29 cellular contexts compared by ENCODE assay signal in the genomic region with DNA sequence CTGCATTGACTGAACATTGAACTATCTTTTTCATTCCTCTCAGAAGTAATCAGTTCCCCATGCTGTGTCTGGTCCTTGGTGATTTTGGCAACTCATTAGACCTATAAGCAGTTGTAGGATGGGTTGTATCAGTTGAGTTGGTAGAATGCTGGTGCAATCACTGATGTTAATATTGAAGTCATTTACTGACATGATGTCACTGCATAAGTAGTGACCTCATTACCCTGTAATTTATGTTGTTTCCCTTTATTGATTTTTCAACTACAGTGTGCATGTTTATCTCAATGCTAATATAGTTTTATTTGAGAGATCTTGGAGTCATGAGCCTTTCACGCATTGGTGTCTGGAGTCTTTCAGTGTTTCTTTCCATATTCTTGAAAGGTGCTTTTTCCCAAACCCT.
"Had no signal": no experiment of that assay in that cellular context is flagged by ENCODE, and none has a peak within 500 bp of the region (broad histone marks: within the 10 kb centered on the region; RNA-seq: fewer than 3 reads in every experiment).

No MANE protein-coding gene starts in this region.

- H3K27me3 Mint-ChIP-seq: dendritic cell treated with granulocyte-macrophage colony-stimulating factor and Interleukin-4, amounts not matched to agents 40 ng/mL and 50 ng/mL, for 4 days; effector memory CD8-positive, alpha-beta T cell had no signal

- H3K4me3 ChIP-seq: colonic mucosa, coronary artery, dorsolateral prefrontal cortex, esophagus muscularis mucosa, esophagus squamous epithelium, gastrocnemius medialis, gastroesophageal sphincter, heart left ventricle, heart right ventricle had no signal

- H3K27ac ChIP-seq: colonic mucosa, coronary artery, dorsolateral prefrontal cortex, epithelial cell of prostate, esophagus muscularis mucosa, esophagus squamous epithelium, foreskin keratinocyte, gastrocnemius medialis, gastroesophageal sphincter, heart left ventricle, heart right ventricle had no signal

- H3K4me3 Mint-ChIP-seq: dendritic cell treated with granulocyte-macrophage colony-stimulating factor and Interleukin-4, amounts not matched to agents 40 ng/mL and 50 ng/mL, for 4 days; effector memory CD8-positive, alpha-beta T cell; endodermal cell had no signal

- H3K36me3 ChIP-seq: colonic mucosa, esophagus muscularis mucosa, esophagus squamous epithelium, gastrocnemius medialis, gastroesophageal sphincter, heart left ventricle, heart right ventricle had no signal

- DNase-seq: colonic mucosa; cortex of kidney; dermis blood vessel endothelial cell; dorsolateral prefrontal cortex; effector CD4-positive, alpha-beta T cell; effector CD8-positive, alpha-beta T cell; effector memory CD4-positive, alpha-beta T cell; effector memory CD8-positive, alpha-beta T cell; endodermal cell; erythroblast; esophagus squamous epithelium; foreskin fibroblast; foreskin keratinocyte; foreskin melanocyte; gastrocnemius medialis; glutamatergic neuron; head of caudate nucleus; heart left ventricle; heart right ventricle had no signal

- H3K9me3 Mint-ChIP-seq: dendritic cell treated with granulocyte-macrophage colony-stimulating factor and Interleukin-4, amounts not matched to agents 40 ng/mL and 50 ng/mL, for 4 days had no signal

- ATAC-seq: effector memory CD8-positive, alpha-beta T cell; esophagus mucosa; foreskin keratinocyte; gastrocnemius medialis; gastroesophageal sphincter; heart left ventricle; heart right ventricle had no signal

- H3K27ac Mint-ChIP-seq: dendritic cell treated with granulocyte-macrophage colony-stimulating factor and Interleukin-4, amounts not matched to agents 40 ng/mL and 50 ng/mL, for 4 days; effector memory CD8-positive, alpha-beta T cell; endodermal cell had no signal

- H3K4me1 ChIP-seq: colonic mucosa, esophagus muscularis mucosa, esophagus squamous epithelium, foreskin keratinocyte, gastrocnemius medialis, gastroesophageal sphincter, heart left ventricle, heart right ventricle had no signal

- H3K9me3 ChIP-seq: colonic mucosa, esophagus muscularis mucosa, esophagus squamous epithelium, gastrocnemius medialis, gastroesophageal sphincter, heart left ventricle, heart right ventricle had no signal

- H3K27me3 ChIP-seq: colonic mucosa, dorsolateral prefrontal cortex, esophagus muscularis mucosa, esophagus squamous epithelium, foreskin keratinocyte, gastrocnemius medialis, gastroesophageal sphincter, heart left ventricle, heart right ventricle had no signal

- H3K4me1 Mint-ChIP-seq: endodermal cell had no signal

- FAIRE-seq: colon, endometrium, endothelial cell of umbilical vein, frontal cortex had no signal
